11 cellular contexts compared by ENCODE assay signal in genomic region chr13:109276261-109276660, GRCh38.
DNase-seq lines count a peak whose midpoint lies in the region; ATAC-seq and TF ChIP-seq lines count a peak whose summit lies in the region.
"Had no signal": no experiment of that assay in that cellular context is flagged by ENCODE, and none has a peak within 500 bp of the region (broad histone marks: within the 10 kb centered on the region; RNA-seq: fewer than 3 reads in every experiment).

No MANE protein-coding gene starts in this region.

- no peak overlapping the region for H4K91ac ChIP-seq in neuronal stem cell (ENCODE audit: low read depth, low read length, poor library complexity)

- H2BK120ac ChIP-seq in neuronal stem cell (ENCODE audit: low read depth, low read length), result no peak overlapping the region

- H3K79me2 ChIP-seq in Karpas-422 (ENCODE audit: low read length), result no peaks in the 10 kb centered on the region

- no peak overlapping the region for H2BK15ac ChIP-seq in neuronal stem cell (ENCODE audit: low read length)

- H2BK12ac ChIP-seq in neuronal stem cell (ENCODE audit: low read length), result no peak overlapping the region

- no peak overlapping the region for H4K8ac ChIP-seq in neuronal stem cell (ENCODE audit: low read depth, low read length)

- H3K9me3 ChIP-seq in Caco-2, result no peaks in the 10 kb centered on the region
- no peaks in the 10 kb centered on the region for H3K9me3 ChIP-seq in Karpas-422 (ENCODE audit: low read length)
- peaks cover 0 to 2% of the 10 kb centered on the region in 2 donors for H3K9me3 ChIP-seq in neuronal stem cell (replicated peaks in 1 of 2; ENCODE audit: control insufficient read depth in 2 of 2, insufficient read depth in 1 of 2, low read depth in 1 of 2, low read length in 2 of 2)
- H3K9me3 ChIP-seq in body of pancreas, result no peaks in the 10 kb centered on the region
- H3K9me3 ChIP-seq: BLaER1 had no signal

- H3K36me3 Mint-ChIP-seq in Caco-2 (ENCODE audit: insufficient read depth, unreplicated experiment), result peaks cover 56% of the 10 kb centered on the region
- H3K36me3 Mint-ChIP-seq: CD8-positive, alpha-beta memory T cell had no signal

- no peak overlapping the region for H3K4ac ChIP-seq in neuronal stem cell (ENCODE audit: low read length)

- intact Hi-C loops in Caco-2 (cut with micrococcal nuclease; ENCODE audit: unreplicated experiment), result loop anchor here (2.0 to 10.0 kb wide), 2 partner anchors 35 to 509 kb away; partner anchors contain the start of gene IRS2
- intact Hi-C loops in body of pancreas (cut with DNase I), result no loop called here

- H3K36me3 ChIP-seq in Caco-2 (ENCODE audit: control insufficient read depth, insufficient read depth, low read length) (no peaks in the 10 kb centered on the region), Karpas-422 (ENCODE audit: insufficient read depth, low read length) (no peaks in the 10 kb centered on the region), neuronal stem cell (replicated peaks in 1 of 2; ENCODE audit: control insufficient read depth in 2 of 2, insufficient read depth in 2 of 2, low read length in 2 of 2) (no peaks in the 10 kb centered on the region), body of pancreas (replicated peaks in 1 of 2; ENCODE audit: insufficient read depth in 1 of 2, low read depth in 2 of 2) (no peaks in the 10 kb centered on the region)
- H3K36me3 ChIP-seq: BLaER1 had no signal

- H3K18ac ChIP-seq in neuronal stem cell (ENCODE audit: low read length), result no peak overlapping the region

- H3K27ac Mint-ChIP-seq in Caco-2 (ENCODE audit: unreplicated experiment), result peak overlapping the region; percentile 44
- H3K27ac Mint-ChIP-seq: CD8-positive, alpha-beta memory T cell had no signal

- H3K27me3 Mint-ChIP-seq in Caco-2 (ENCODE audit: insufficient read depth, unreplicated experiment), result no peaks in the 10 kb centered on the region
- H3K27me3 Mint-ChIP-seq: CD8-positive, alpha-beta memory T cell had no signal

- no peak overlapping the region for H2AK5ac ChIP-seq in neuronal stem cell (ENCODE audit: low read depth, low read length)

- TF ChIP-seq CTCF in Caco-2 (IDR thresholded peaks at IDR 0.05; ENCODE audit: insufficient read depth in 1 of 2, low read depth in 1 of 2, low read length in 1 of 2, severe bottlenecking in 1 of 2, unreplicated experiment in 1 of 2) (no peak), epithelial cell of esophagus (IDR thresholded peaks at IDR 0.05; ENCODE audit: insufficient read depth, low read depth, low read length, missing control alignments) (no peak), body of pancreas (IDR thresholded peaks at IDR 0.05) (no peak)

- no peaks in the 10 kb centered on the region for H3K79me1 ChIP-seq in neuronal stem cell (ENCODE audit: low read depth, low read length)

- H3K4me2 ChIP-seq in Karpas-422 (ENCODE audit: low read depth, low read length, poor library complexity, severe bottlenecking) (peak overlapping the region; percentile 43), neuronal stem cell (ENCODE audit: insufficient read depth, low read length, poor library complexity, severe bottlenecking) (no peak overlapping the region)
- H3K4me2 ChIP-seq: BLaER1 had no signal

- H3K27ac ChIP-seq in Karpas-422 (ENCODE audit: low read length) (no peak overlapping the region), neuronal stem cell (replicated peaks; ENCODE audit: low read length) (no peak overlapping the region), body of pancreas (no peak overlapping the region)
- H3K27ac ChIP-seq: BLaER1, GM23248 had no signal

- no peak for ATAC-seq in GM21576 (IDR thresholded peaks at IDR 0.05; ENCODE audit: unreplicated experiment)
- no peak for ATAC-seq in body of pancreas

- no peak for DNase-seq in Caco-2
- peak; percentile 62 for DNase-seq in Karpas-422
- DNase-seq in epithelial cell of esophagus (ENCODE audit: low read depth), result peak; percentile 34
- DNase-seq in neuronal stem cell (ENCODE audit: low spot score), result no peak
- DNase-seq in body of pancreas, result no peak
- DNase-seq: AML-193; CD8-positive, alpha-beta memory T cell; GF-D8 had no signal

- no TSS peak for BruUV-seq in Caco-2 (replicated peaks; lab: Mats Ljungman, UMichigan)

- CTCF ChIA-PET in Caco-2 (lab: Charles Lee), result no interaction called here

- H3K27me3 ChIP-seq in Caco-2 (replicated peaks; ENCODE audit: control insufficient read depth, insufficient read depth, low read length) (no peaks in the 10 kb centered on the region), Karpas-422 (ENCODE audit: low read length) (no peaks in the 10 kb centered on the region), neuronal stem cell (ENCODE audit: control insufficient read depth in 3 of 3, insufficient read depth in 3 of 3, low read depth in 1 of 3, low read length in 3 of 3) (no peaks in the 10 kb centered on the region), body of pancreas (no peaks in the 10 kb centered on the region)
- H3K27me3 ChIP-seq: BLaER1 had no signal

- H2AFZ ChIP-seq in Karpas-422 (ENCODE audit: low read length), result peak overlapping the region; percentile 12
- no peak overlapping the region for H2AFZ ChIP-seq in neuronal stem cell (ENCODE audit: low read length)
- H2AFZ ChIP-seq: GM23248 had no signal

- no CpG with 5 or more reads among the region's 4 CpGs for WGBS in neuronal stem cell (ENCODE audit: extremely low coverage in 2 of 2, insufficient read length in 2 of 2, insufficient replicate concordance in 1 of 2), 2 donors
- WGBS in body of pancreas, 2 donors, result 72 to 80% methylated on average over 4 of the region's 4 CpGs

- H3K4me3 Mint-ChIP-seq in Caco-2 (ENCODE audit: unreplicated experiment), result peak overlapping the region; percentile 29
- H3K4me3 Mint-ChIP-seq: CD8-positive, alpha-beta memory T cell had no signal

- POLR2A ChIA-PET in Caco-2 (lab: Charles Lee), result no interaction called here

- H3K4me1 ChIP-seq in Caco-2 (peaks cover 53% of the 10 kb centered on the region), Karpas-422 (ENCODE audit: low read length) (peaks cover 47% of the 10 kb centered on the region), neuronal stem cell (ENCODE audit: control insufficient read depth in 2 of 2, insufficient read depth in 1 of 2, low read depth in 1 of 2, low read length in 2 of 2) (peaks cover 7 to 11% of the 10 kb centered on the region in 2 donors), body of pancreas (no peaks in the 10 kb centered on the region)

- H3K14ac ChIP-seq in neuronal stem cell (ENCODE audit: low read length), result no peak overlapping the region

- peak overlapping the region; percentile 12; the same call in 1 of the 2 replicates for H3K9ac ChIP-seq in Karpas-422 (ENCODE audit: low read length)
- H3K9ac ChIP-seq in neuronal stem cell (ENCODE audit: low read depth, low read length, poor library complexity), result no peak overlapping the region
- H3K9ac ChIP-seq: BLaER1, GM23248 had no signal

- H3K4me3 ChIP-seq in Caco-2 (ENCODE audit: low read depth, low read length) (no peak overlapping the region), Karpas-422 (ENCODE audit: low read length) (peak overlapping the region; percentile 12; the same call in 1 of the 2 replicates), epithelial cell of esophagus (ENCODE audit: low read length) (no peak overlapping the region), neuronal stem cell (ENCODE audit: low read length in 2 of 2) (no peak overlapping the region), body of pancreas (no peak overlapping the region)
- H3K4me3 ChIP-seq: BLaER1, GM23248 had no signal

- H3K9me2 ChIP-seq in Karpas-422 (replicated peaks; ENCODE audit: insufficient read depth, low read length), result no peaks in the 10 kb centered on the region

- H3K4me1 Mint-ChIP-seq in Caco-2 (ENCODE audit: low read depth, unreplicated experiment), result peaks cover 36% of the 10 kb centered on the region
- H3K4me1 Mint-ChIP-seq: CD8-positive, alpha-beta memory T cell had no signal

- no peak overlapping the region for H3K23ac ChIP-seq in neuronal stem cell (ENCODE audit: low read depth, low read length, poor library complexity)

- H3K9me3 Mint-ChIP-seq in Caco-2 (ENCODE audit: unreplicated experiment), result peaks cover 19% of the 10 kb centered on the region

- no peak for TF ChIP-seq POLR2A in body of pancreas (IDR thresholded peaks at IDR 0.05)

- H2BK5ac ChIP-seq in neuronal stem cell (ENCODE audit: low read length), result no peak overlapping the region

- H4K20me1 ChIP-seq in Karpas-422 (ENCODE audit: insufficient read depth, low read depth, low read length), result no peaks in the 10 kb centered on the region
- H4K20me1 ChIP-seq: BLaER1 had no signal

Comparison
In these comparisons a context has a peak if more than half of its experiments do, and no peak if none do; other contexts are left out.
1. DNase-seq: peak in Karpas-422 (single experiment) and epithelial cell of esophagus (single experiment); none in Caco-2 (0 of 2), neuronal stem cell (single experiment) and body of pancreas (0 of 4).